Comparison of ENCODE assay signal across 21 cellular contexts in genomic region chr3:8660271-8660731, GRCh38. TPM values are rescaled to one million over a fixed set of nuclear protein-coding genes. Genes with fewer than 3 reads are reported as not detected.
A peak's percentile ranks its signal among the peaks of the same experiment; 100 is the strongest.
DNase-seq lines count a peak whose midpoint lies in the region; ATAC-seq, FAIRE-seq and TF ChIP-seq lines count a peak whose summit lies in the region.
"Had no signal": no experiment of that assay in that cellular context is flagged by ENCODE, and none has a peak within 500 bp of the region (broad histone marks: within the 10 kb centered on the region; RNA-seq: fewer than 3 reads in every experiment).

No MANE protein-coding gene starts in this region.

- intact Hi-C loops in HepG2 (cut with micrococcal nuclease; ENCODE audit: unreplicated experiment) = loop anchor here (10.0 kb wide), 1 partner anchor 304 kb away; the partner anchor contains the start of gene RAD18
- intact Hi-C loops in right lobe of liver (cut with DNase I) = no loop called here

- H3K4me3 Mint-ChIP-seq in WTC11 = no peak overlapping the region
- H3K4me3 Mint-ChIP-seq: activated CD8-positive, alpha-beta T cell treated with anti-CD3 and anti-CD28 coated beads, Interleukin-2, amount 10 ng/mL, durations not matched to agents 7 days and 5 days; central memory CD8-positive, alpha-beta T cell had no signal

- H3K27me3 Mint-ChIP-seq in WTC11 (ENCODE audit: low read depth) = peaks cover 34% of the 10 kb centered on the region

- H2AFZ ChIP-seq in HepG2 (ENCODE audit: low read length) = no peak overlapping the region
- H2AFZ ChIP-seq: parathyroid adenoma had no signal

- TF ChIP-seq POLR2A in HepG2 (IDR thresholded peaks at IDR 0.05; ENCODE audit: insufficient read depth in 1 of 2, low read depth in 2 of 2, low read length in 2 of 2) = no peak
- TF ChIP-seq POLR2A in right lobe of liver (IDR thresholded peaks at IDR 0.05) = no peak

- DNase-seq in HepG2 (ENCODE audit: low spot score) = no peak
- DNase-seq in right lobe of liver = no peak
- peak; percentile 12 for DNase-seq in astrocyte of the cerebellum (ENCODE audit: low read depth)
- peak; percentile 58 for DNase-seq in left kidney (ENCODE audit: low read depth, low spot score)
- no peak for DNase-seq in WTC11 (ENCODE audit: low spot score)
- no peak for DNase-seq in activated CD4-positive, CD25-positive, alpha-beta regulatory T cell (lab: John Stamatoyannopoulos, UW)
- DNase-seq in COR-L47 (lab: John Stamatoyannopoulos, UW) = no peak
- DNase-seq in left lobe of liver (ENCODE audit: low spot score) = no peak
- DNase-seq: activated CD8-positive, alpha-beta T cell treated with anti-CD3 and anti-CD28 coated beads, Interleukin-2, amount 10 ng/mL, durations not matched to agents 7 days and 5 days; activated gamma-delta T cell treated with Interleukin-2 at 50 U/mL for 16 hours; DND-41; KG1; midbrain; NCI-H1930; SJCRH30; trophoblast cell had no signal

- H3K4me1 ChIP-seq in HepG2 (ENCODE audit: insufficient read depth, low read length) (peaks cover 100% of the 10 kb centered on the region), right lobe of liver (no peaks in the 10 kb centered on the region)
- H3K4me1 ChIP-seq: parathyroid adenoma had no signal

- no peak overlapping the region for H3K4me3 ChIP-seq in HepG2 (replicated peaks in 1 of 3; ENCODE audit: insufficient read depth in 1 of 3, low read depth in 2 of 3, low read length in 3 of 3)
- no peak overlapping the region for H3K4me3 ChIP-seq in right lobe of liver
- no peak overlapping the region for H3K4me3 ChIP-seq in astrocyte of the cerebellum (ENCODE audit: low read depth, low read length)
- H3K4me3 ChIP-seq: SJCRH30 had no signal

- H3K9me3 ChIP-seq in HepG2 (ENCODE audit: low read length) (no peaks in the 10 kb centered on the region), right lobe of liver (no peaks in the 10 kb centered on the region)

- H3K27ac Mint-ChIP-seq in WTC11 = no peak overlapping the region
- H3K27ac Mint-ChIP-seq: activated CD8-positive, alpha-beta T cell treated with anti-CD3 and anti-CD28 coated beads, Interleukin-2, amount 10 ng/mL, durations not matched to agents 7 days and 5 days had no signal

- CTCF ChIA-PET in HepG2 (lab: Yijun Ruan, JAX; ENCODE audit: low intra/inter-chr PET ratio, low total read pairs) (no interaction called here), WTC11 (lab: Charles Lee) (interaction anchor here (1.9 kb wide), 1 partner anchor 109 kb away, joined by 6 read pairs; the partner anchor contains the start of gene OXTR)

- no peak for TF ChIP-seq RAD21 in HepG2 (CRISPR knock-in tag; IDR thresholded peaks at IDR 0.05)

- no peak overlapping the region for H3K9ac ChIP-seq in HepG2 (ENCODE audit: insufficient read depth, low read depth, low read length)
- H3K9ac ChIP-seq: parathyroid adenoma had no signal

- WGBS in HepG2 (ENCODE audit: low lambda C conversion rate) = 64% methylated on average over 2 of the region's 2 CpGs
- 47% methylated on average over 2 of the region's 2 CpGs for WGBS in right lobe of liver (ENCODE audit: insufficient coverage, low coverage, low lambda C conversion rate, missing lambda C conversion rate)

- no peak overlapping the region for H3K4me2 ChIP-seq in HepG2 (ENCODE audit: low read depth, low read length)

- H3K27me3 ChIP-seq in HepG2 (ENCODE audit: control insufficient read depth in 1 of 2, insufficient read depth in 2 of 2, low read length in 2 of 2) = no peaks in the 10 kb centered on the region
- H3K27me3 ChIP-seq in right lobe of liver = no peaks in the 10 kb centered on the region
- H3K27me3 ChIP-seq: SJCRH30 had no signal

- peaks cover 4% of the 10 kb centered on the region for H3K9me3 Mint-ChIP-seq in WTC11

- TF ChIP-seq CTCF in HepG2 (CRISPR knock-in tag; IDR thresholded peaks at IDR 0.05) (no peak), right lobe of liver (IDR thresholded peaks at IDR 0.05) (no peak), astrocyte of the cerebellum (IDR thresholded peaks at IDR 0.05; ENCODE audit: low read depth, low read length, missing control alignments) (no peak), WTC11 (IDR thresholded peaks at IDR 0.05) (no peak)

- H3K36me3 ChIP-seq in HepG2 (replicated peaks in 1 of 2; ENCODE audit: control insufficient read depth in 1 of 2, insufficient read depth in 2 of 2, low read length in 2 of 2) = no peaks in the 10 kb centered on the region
- H3K36me3 ChIP-seq in right lobe of liver = no peaks in the 10 kb centered on the region
- H3K36me3 ChIP-seq: SJCRH30 had no signal

- no peak for TF ChIP-seq EP300 in HepG2 (IDR thresholded peaks at IDR 0.05; ENCODE audit: low read depth in 2 of 2, low read length in 2 of 2)
- TF ChIP-seq EP300 in HepG2 (CRISPR knock-in tag; IDR thresholded peaks at IDR 0.05; ENCODE audit: borderline replicate concordance) = no peak

- POLR2A ChIA-PET in HepG2 (lab: Yijun Ruan, JAX) (interaction anchor here (0.9 to 1.1 kb wide), 2 partner anchors 11 to 13 kb away, joined by 3 to 4 read pairs; no protein-coding TSS in a partner anchor), WTC11 (lab: Charles Lee) (no interaction called here)

- no peak for ATAC-seq in HepG2
- no peak for ATAC-seq in right lobe of liver
- no peak for ATAC-seq in WTC11
- no peak for ATAC-seq in left lobe of liver
- ATAC-seq: activated CD8-positive, alpha-beta T cell treated with anti-CD3 and anti-CD28 coated beads, Interleukin-2, amount 10 ng/mL, durations not matched to agents 7 days and 5 days had no signal

- H3K79me2 ChIP-seq in HepG2 (ENCODE audit: insufficient read depth, low read length) = no peaks in the 10 kb centered on the region
- H3K79me2 ChIP-seq: parathyroid adenoma had no signal

- in situ Hi-C loops in HepG2 (cut with HindIII; ENCODE audit: extremely low pct_ligation_motif_present, low pct_unique_long_range_greater_than_20kb) (no loop called here), astrocyte of the cerebellum (cut with HindIII; ENCODE audit: low sequenced_read_pairs) (no loop called here)

- peaks cover 9% of the 10 kb centered on the region for H3K4me1 Mint-ChIP-seq in WTC11
- H3K4me1 Mint-ChIP-seq: central memory CD8-positive, alpha-beta T cell had no signal

- no peaks in the 10 kb centered on the region for H4K20me1 ChIP-seq in HepG2 (ENCODE audit: insufficient read depth, low read length)

- BruUV-seq in HepG2 (replicated peaks; lab: Mats Ljungman, UMichigan) = no TSS peak

- no peak for FAIRE-seq in HepG2 (lab: Jason Lieb, UNC)
- FAIRE-seq: GM12891, TTC549 had no signal

- H3K27ac ChIP-seq in HepG2 (ENCODE audit: extremely low read length, insufficient read depth, low read length) (no peak overlapping the region), right lobe of liver (no peak overlapping the region)
- H3K27ac ChIP-seq: parathyroid adenoma, SJCRH30 had no signal

- no peaks in the 10 kb centered on the region for H3K36me3 Mint-ChIP-seq in WTC11

TF ChIP-seq in HepG2, 621 proteins besides CTCF, POLR2A, EP300 and RAD21:
- peak; percentile 64; the same call in 1 of the 2 replicates for TF ChIP-seq ZNF652 (CRISPR knock-in tag; IDR thresholded peaks at IDR 0.05; ENCODE audit: borderline replicate concordance, low read depth)
- TF ChIP-seq KDM4B (CRISPR knock-in tag; IDR thresholded peaks at IDR 0.05) = no peak
TF ChIP-seq in HepG2: peak in this region for 1.

TF ChIP-seq in WTC11, 78 proteins besides CTCF, POLR2A, EP300 and RAD21 (continues in another document):
- no peak for TF ChIP-seq ZNF232 (CRISPR knock-in tag; IDR thresholded peaks at IDR 0.05)
- TF ChIP-seq RORB (CRISPR knock-in tag; IDR thresholded peaks at IDR 0.05) = no peak
- TF ChIP-seq ZNF317 (CRISPR knock-in tag; IDR thresholded peaks at IDR 0.05; ENCODE audit: borderline replicate concordance, low read depth) = no peak
- TF ChIP-seq ZBTB43 (CRISPR knock-in tag; IDR thresholded peaks at IDR 0.05) = no peak

RNA-seq across cellular contexts. Expression of gene SSUH2, which starts 15.7 kb away (rescaled TPM):
- total RNA-seq in HepG2 (2016; rRNA removed; fragmentation: Illumina TruSeq; extraction: Trizol) = 36.2 and 38.1 TPM in 2 replicates
- total RNA-seq in HepG2 (2016; cell fraction: cytosol; rRNA removed; fragmentation: Illumina TruSeq; extraction: Trizol; ENCODE audit: low read depth) = 18.7 and 20.4 TPM in 2 replicates
- total RNA-seq in HepG2 (2016; cell fraction: insoluble cytoplasmic fraction; rRNA removed; fragmentation: Illumina TruSeq; extraction: Trizol) = 34.9 and 39.3 TPM in 2 replicates
- 36.1 and 39.1 TPM in 2 replicates for total RNA-seq in HepG2 (2016; cell fraction: membrane; rRNA removed; fragmentation: Illumina TruSeq; extraction: Trizol)
- 27.0 and 32.8 TPM in 2 replicates for total RNA-seq in HepG2 (2016; cell fraction: nucleus; rRNA removed; fragmentation: Illumina TruSeq; extraction: Trizol)
- polyA plus RNA-seq in HepG2 (2011; rRNA removed) = 125 and 136 TPM in 2 replicates
- 88.0 and 109 TPM in 2 replicates for polyA plus RNA-seq in HepG2 (2011; cell fraction: cytosol; rRNA removed)
- polyA plus RNA-seq in HepG2 (2011; cell fraction: nucleus; rRNA removed) = 335 and 419 TPM in 2 replicates
- 46.9 and 59.9 TPM in 2 replicates for polyA plus RNA-seq in HepG2 (2012)
- 25.2 and 30.9 TPM in 2 replicates for polyA plus RNA-seq in HepG2 (2016; cell fraction: cytosol; fragmentation: Illumina TruSeq; extraction: Trizol; ENCODE audit: low read depth)
- polyA plus RNA-seq in HepG2 (2016; cell fraction: insoluble cytoplasmic fraction; fragmentation: Illumina TruSeq; extraction: Trizol; ENCODE audit: low read depth) = 49.3 and 54.5 TPM in 2 replicates
- polyA plus RNA-seq in HepG2 (2016; cell fraction: membrane; fragmentation: Illumina TruSeq; extraction: Trizol; ENCODE audit: low read depth) = 43.5 and 51.8 TPM in 2 replicates
- 77.3 and 79.0 TPM in 2 replicates for polyA plus RNA-seq in HepG2 (2016; cell fraction: nucleus; fragmentation: Illumina TruSeq; extraction: Trizol; ENCODE audit: insufficient read depth, low read depth)
- 2.2 and 130 TPM in 2 replicates for polyA minus RNA-seq in HepG2 (2011; rRNA and poly(A)+ RNA removed; ENCODE audit: low replicate concordance)
- polyA minus RNA-seq in HepG2 (2011; cell fraction: cytosol; rRNA and poly(A)+ RNA removed) = 39.6 and 44.4 TPM in 2 replicates
- 64.2 and 69.1 TPM in 2 replicates for polyA minus RNA-seq in HepG2 (2011; cell fraction: nucleus; rRNA and poly(A)+ RNA removed)
- 1 to 10 TPM in 4 of 6 experiments, under 1 TPM in 1, not detected in 1; 0.09 to 2.0 (median 1.1) TPM for total RNA-seq in right lobe of liver
- total RNA-seq in WTC11 (2021) = 0.44 to 0.94 TPM (median 0.57 TPM) in 3 replicates
- not detected for total RNA-seq in left lobe of liver
- total RNA-seq: epithelial cell of proximal tubule had no signal

Comparison
In these comparisons a context has a peak if more than half of its experiments do, and no peak if none do; other contexts are left out.
1. RNA of gene SSUH2, which starts 15.7 kb away (total RNA-seq): 18.7 to 39.3 TPM in HepG2; 0.09 to 2.0 TPM in right lobe of liver, 0.44 to 0.94 TPM in WTC11 and not detected in left lobe of liver (single experiment); every median in the first group is over 4 times any median in the second.
2. DNase-seq: peak in astrocyte of the cerebellum (single experiment) and left kidney (single experiment); none in HepG2 (single experiment), right lobe of liver (0 of 3), WTC11 (single experiment), activated CD4-positive, CD25-positive, alpha-beta regulatory T cell (0 of 4), COR-L47 (single experiment) and left lobe of liver (single experiment).